Comparison of ENCODE assay signal across 8 cellular contexts in the genomic region with DNA sequence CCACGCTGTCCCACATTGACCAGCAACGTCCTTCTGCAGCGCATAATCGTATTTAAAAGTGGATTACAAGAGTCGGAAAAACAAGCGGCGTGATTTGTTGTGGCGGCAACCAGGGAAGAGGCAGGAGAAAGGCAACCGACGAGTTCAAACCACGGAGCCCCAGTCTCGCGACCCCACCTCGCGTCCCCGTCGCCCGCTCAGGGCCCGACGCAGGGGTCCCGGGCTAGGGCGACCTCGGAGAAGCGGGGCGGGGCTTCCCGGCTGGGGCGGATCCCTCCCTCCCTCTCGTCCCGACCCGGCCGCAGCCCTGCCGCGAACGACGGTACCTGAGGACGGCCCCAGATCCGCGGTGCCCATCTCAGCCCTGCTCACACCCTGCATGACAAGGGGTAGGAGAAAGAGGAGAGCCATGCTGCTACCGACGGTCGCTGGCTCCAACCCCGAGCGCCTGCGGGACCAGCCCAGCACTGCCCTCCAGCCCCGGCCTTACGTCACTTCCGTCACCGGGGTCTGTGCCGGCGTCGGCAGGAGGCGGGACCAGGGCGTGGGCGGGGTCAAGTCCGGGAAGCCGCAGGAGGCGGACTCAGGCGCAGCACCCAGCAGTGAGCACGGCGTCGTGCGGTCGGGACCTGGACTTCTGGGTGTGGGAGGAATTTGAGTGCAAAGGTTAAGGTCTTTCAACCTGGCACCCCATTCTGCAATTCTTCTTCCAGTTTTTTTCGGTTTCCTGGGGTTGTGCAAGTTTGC. TPM values are rescaled to one million over a fixed set of nuclear protein-coding genes. Genes with fewer than 3 reads are reported as not detected.
DNase-seq lines count a peak whose midpoint lies in the region; ATAC-seq lines count a peak whose summit lies in the region.

A gene (minus strand): TSS at position 469 of the 747 bp plus-strand sequence. CDS start 58 bp downstream, at position 411.

- H3K4me1 ChIP-seq in HUES48 (ENCODE audit: control insufficient read depth, insufficient read depth, low read length) (peaks cover 22% of the 10 kb centered on the region), NT2/D1 (ENCODE audit: insufficient read depth, insufficient read length) (no peaks in the 10 kb centered on the region)
- peaks cover 18% of the 10 kb centered on the region for H3K4me1 ChIP-seq in effector memory CD4-positive, alpha-beta T cell (ENCODE audit: control insufficient read depth, insufficient read depth, low read length, poor library complexity, severe bottlenecking)

- H3K27me3 ChIP-seq in HUES48 (ENCODE audit: control insufficient read depth, insufficient read depth, low read length) (no peaks in the 10 kb centered on the region), NT2/D1 (ENCODE audit: insufficient read depth, insufficient read length) (no peaks in the 10 kb centered on the region)
- no peaks in the 10 kb centered on the region for H3K27me3 ChIP-seq in effector memory CD4-positive, alpha-beta T cell (replicated peaks; ENCODE audit: control insufficient read depth, insufficient read depth, low read length, poor library complexity, severe bottlenecking)

- no peaks in the 10 kb centered on the region for H3K9me3 ChIP-seq in HUES48 (ENCODE audit: control insufficient read depth, insufficient read depth, low read length)
- H3K9me3 ChIP-seq in NT2/D1 (ENCODE audit: insufficient read depth, low read length) = no peaks in the 10 kb centered on the region
- H3K9me3 ChIP-seq in effector memory CD4-positive, alpha-beta T cell (ENCODE audit: control insufficient read depth, low read length) = no peaks in the 10 kb centered on the region

- H3K4me3 ChIP-seq in HUES48 (ENCODE audit: low read depth, low read length) = peak within 1 kb of the TSS; percentile 98
- H3K4me3 ChIP-seq in NT2/D1 (ENCODE audit: insufficient read length, low read depth) = peak within 1 kb of the TSS; percentile 88
- H3K4me3 ChIP-seq in effector memory CD4-positive, alpha-beta T cell (ENCODE audit: insufficient read depth, low read depth, low read length, poor library complexity, severe bottlenecking) = peak within 1 kb of the TSS; percentile 87

- ATAC-seq in GM21381 (IDR thresholded peaks at IDR 0.05; ENCODE audit: unreplicated experiment) = peak; percentile 95

- peak; percentile 69 for DNase-seq in COR-L47 (lab: John Stamatoyannopoulos, UW)
- peak; percentile 82 for DNase-seq in NT2/D1 (ENCODE audit: low read depth, low spot score)
- peak; percentile 84 to 94 (median 93) for DNase-seq in activated CD8-positive, alpha-beta memory T cell treated with anti-CD3 and anti-CD28 coated beads for 48 hours (ENCODE audit: low read depth in 2 of 3, low spot score in 2 of 3)
- peak; percentile 88 to 92 (median 89) for DNase-seq in effector memory CD4-positive, alpha-beta T cell
- DNase-seq in lung microvascular endothelial cell (ENCODE audit: low read depth in 2 of 2) = peak; percentile 93 to 94
- peak; percentile 91 to 99 (median 92) for DNase-seq in stimulated activated CD4-positive, alpha-beta T cell treated with anti-CD3 and anti-CD28 coated beads, TNF-alpha, amount 100 ng/mL, for 48 hours (ENCODE audit: low read depth in 3 of 3)

- H3K9ac ChIP-seq in HUES48 (ENCODE audit: low read depth, low read length) (peak within 1 kb of the TSS; percentile 93), NT2/D1 (ENCODE audit: insufficient read length, low read depth) (peak within 1 kb of the TSS; percentile 89)

- H3K27ac ChIP-seq in HUES48 (ENCODE audit: low read depth, low read length) = peak within 1 kb of the TSS; percentile 96
- peak within 1 kb of the TSS; percentile 90 for H3K27ac ChIP-seq in effector memory CD4-positive, alpha-beta T cell (ENCODE audit: insufficient read depth, low read length, poor library complexity, severe bottlenecking)

- no peaks in the 10 kb centered on the region for H3K36me3 ChIP-seq in HUES48 (ENCODE audit: control insufficient read depth, insufficient read depth, low read length)
- peaks cover 13% of the 10 kb centered on the region for H3K36me3 ChIP-seq in NT2/D1 (ENCODE audit: insufficient read depth, insufficient read length, low read length)
- H3K36me3 ChIP-seq in effector memory CD4-positive, alpha-beta T cell (ENCODE audit: control insufficient read depth, insufficient read depth, low read length) = no peaks in the 10 kb centered on the region

RNA-seq across cellular contexts. Expression of the gene that starts here (rescaled TPM):
- 49.7 and 70.4 TPM in 2 replicates for total RNA-seq in lung microvascular endothelial cell

Comparison
In these comparisons a context has a peak if more than half of its experiments do, and no peak if none do; other contexts are left out.
1. Peak in every context shown above with its lines: DNase-seq, ATAC-seq, H3K4me3 ChIP-seq and H3K27ac ChIP-seq.